8 cellular contexts compared by ENCODE assay signal in the genomic region with DNA sequence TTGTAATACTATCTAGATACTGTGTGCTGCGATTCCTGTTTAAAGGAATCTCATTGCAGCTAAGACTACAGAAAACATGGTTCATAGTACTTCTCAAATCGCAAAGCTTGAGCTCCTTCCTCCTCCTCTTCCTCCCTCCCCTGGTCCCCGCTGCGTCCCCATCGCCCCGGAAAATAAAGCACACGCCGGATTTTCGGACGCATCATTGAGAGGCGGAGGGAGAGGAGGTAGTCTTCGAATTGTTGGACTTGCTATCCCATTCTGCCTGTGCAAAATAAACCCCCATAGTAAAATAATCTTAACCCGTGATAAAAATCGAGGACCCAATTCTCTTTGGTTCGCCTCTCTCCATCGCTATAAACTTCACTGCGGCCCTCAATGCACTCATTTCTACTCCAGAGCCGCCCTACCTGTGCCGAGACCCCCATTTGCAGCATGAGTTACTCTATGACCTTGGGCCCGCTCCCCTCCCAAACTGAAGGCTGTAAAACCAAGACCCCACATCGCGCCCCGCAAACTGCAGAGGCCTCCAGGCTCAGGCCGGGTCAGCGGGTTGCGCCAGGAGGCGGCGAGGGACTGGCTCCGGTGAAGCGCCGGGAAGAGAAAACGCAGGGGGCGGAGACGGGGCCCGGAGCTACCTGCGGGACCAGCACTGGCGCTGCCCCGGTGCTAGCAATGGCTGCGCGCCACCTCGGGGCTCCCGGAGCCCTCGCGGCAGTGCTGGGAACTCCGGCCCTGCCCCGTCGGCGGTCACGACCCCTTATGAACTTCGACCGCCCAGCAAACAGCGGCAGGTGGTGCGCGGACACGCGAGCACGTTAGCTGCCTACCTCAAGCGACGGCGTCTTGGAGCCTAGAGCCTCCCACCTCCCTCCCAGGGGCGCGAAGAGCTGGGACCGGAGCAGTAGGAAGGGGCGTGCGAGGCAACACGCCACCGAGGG. TPM values are rescaled to one million over a fixed set of nuclear protein-coding genes. Genes with fewer than 3 reads are reported as not detected.
DNase-seq lines count a peak whose midpoint lies in the region; ATAC-seq, FAIRE-seq and TF ChIP-seq lines count a peak whose summit lies in the region.

No MANE protein-coding gene starts in this region.

- peak overlapping the region; percentile 98 for H3K27ac ChIP-seq in VCaP
- peak overlapping the region; percentile 59 for H3K27ac ChIP-seq in endothelial cell of umbilical vein (ENCODE audit: insufficient read depth, low read depth, low read length)
- peak overlapping the region; percentile 94 to 98 for H3K27ac ChIP-seq in tibial artery

- peak; percentile 35 for ATAC-seq in GM21786 (IDR thresholded peaks at IDR 0.05; ENCODE audit: unreplicated experiment)

- TSS peak; percentile 20 for BruUV-seq in endothelial cell of umbilical vein (replicated peaks; lab: Mats Ljungman, UMichigan)

- H3K27me3 ChIP-seq in endothelial cell of umbilical vein (ENCODE audit: control insufficient read depth in 2 of 2, insufficient read depth in 2 of 2, low read length in 2 of 2) (no peaks in the 10 kb centered on the region), tibial artery (no peaks in the 10 kb centered on the region)

- no peak for FAIRE-seq in endothelial cell of umbilical vein (lab: Jason Lieb, UNC)

- POLR2A ChIA-PET in endothelial cell of umbilical vein (lab: Charles Lee), result interaction anchor here (0.6 to 1.2 kb wide), 2 partner anchors 13 to 109 kb away, joined by 8 to 11 read pairs; a partner anchor contains a TSS

- intact Hi-C loops in endothelial cell of umbilical vein (cut with micrococcal nuclease), result loop anchor here (1.0 to 5.0 kb wide), 5 partner anchors 12 to 489 kb away; a partner anchor contains a TSS
- intact Hi-C loops in tibial artery (cut with DNase I; ENCODE audit: low total_unique reads), result loop anchor here (5.0 to 10.0 kb wide), 3 partner anchors 105 to 235 kb away; a partner anchor contains a TSS

- peak; percentile 29 for DNase-seq in activated CD8-positive, alpha-beta memory T cell treated with anti-CD3 and anti-CD28 coated beads, Interleukin-2, amount 50 U/mL, for 1 hour (ENCODE audit: extremely low read depth)
- DNase-seq in activated CD8-positive, alpha-beta memory T cell treated with anti-CD3 and anti-CD28 coated beads, Interleukin-2, amount 50 U/mL, for 4 hours, result no peak
- DNase-seq in Jurkat, Clone E6-1 (ENCODE audit: low read depth, low spot score), result no peak
- DNase-seq in endothelial cell of umbilical vein (ENCODE audit: low read depth, low spot score) (peak; percentile 30), mesothelial cell of epicardium (ENCODE audit: low spot score in 2 of 2, unreplicated experiment in 2 of 2) (peak; percentile 35 to 71), tibial artery (peak; percentile 43 to 75)

- H3K36me3 ChIP-seq in endothelial cell of umbilical vein (ENCODE audit: control insufficient read depth in 2 of 2, extremely low read depth in 1 of 2, insufficient read depth in 2 of 2, low read length in 2 of 2) (no peaks in the 10 kb centered on the region), tibial artery (no peaks in the 10 kb centered on the region)

- peaks cover 11% of the 10 kb centered on the region for H3K4me1 Mint-ChIP-seq in mesothelial cell of epicardium

- CTCF ChIA-PET in endothelial cell of umbilical vein (lab: Charles Lee), result interaction anchor here (1.0 to 2.9 kb wide), 35 partner anchors 9 to 412 kb away, joined by 3 to 63 read pairs (median 5); a partner anchor contains a TSS

- no peaks in the 10 kb centered on the region for H3K9me3 Mint-ChIP-seq in mesothelial cell of epicardium

- dilution Hi-C loops in endothelial cell of umbilical vein (cut with MboI; ENCODE audit: extremely low pct_ligation_motif_present, low sequenced_read_pairs), result no loop called here

- H3K9me1 ChIP-seq in endothelial cell of umbilical vein (replicated peaks; ENCODE audit: control insufficient read depth, extremely low read depth, insufficient read depth, low read length), result no peaks in the 10 kb centered on the region

- TF ChIP-seq CTCF in VCaP (conservative IDR thresholded peaks at IDR 0.05), result no peak
- peak in 1 of 2 donors; percentile 27 for TF ChIP-seq CTCF in endothelial cell of umbilical vein (IDR thresholded peaks at IDR 0.05; ENCODE audit: extremely low read depth in 1 of 2, insufficient read depth in 1 of 2, low read depth in 1 of 2, low read length in 2 of 2)
- TF ChIP-seq CTCF in mesothelial cell of epicardium (IDR thresholded peaks at IDR 0.05; ENCODE audit: unreplicated experiment), result no peak
- peak; percentile 9 to 34 for TF ChIP-seq CTCF in tibial artery (IDR thresholded peaks at IDR 0.05)

- H3K4me1 ChIP-seq in endothelial cell of umbilical vein (ENCODE audit: control insufficient read depth, extremely low read depth, insufficient read depth, low read length) (no peaks in the 10 kb centered on the region), tibial artery (peaks cover 0 to 31% (median 13%) of the 10 kb centered on the region in 4 donors)

- peak overlapping the region; percentile 93 for H3K4me3 ChIP-seq in Jurkat, Clone E6-1 (ENCODE audit: low read length)
- H3K4me3 ChIP-seq in endothelial cell of umbilical vein (replicated peaks in 1 of 3; ENCODE audit: insufficient read depth in 1 of 3, low read depth in 1 of 3, low read length in 3 of 3), result peak overlapping the region; percentile 47 to 89 (median 68)
- H3K4me3 ChIP-seq in tibial artery, result peak overlapping the region; percentile 76 to 86

- H4K20me1 ChIP-seq in endothelial cell of umbilical vein (replicated peaks; ENCODE audit: control insufficient read depth, extremely low read depth, insufficient read depth, low read length), result no peaks in the 10 kb centered on the region

- no peaks in the 10 kb centered on the region for H3K36me3 Mint-ChIP-seq in mesothelial cell of epicardium

- H3K27ac Mint-ChIP-seq in mesothelial cell of epicardium, result peak overlapping the region; percentile 99

- peak overlapping the region; percentile 60 for H2AFZ ChIP-seq in endothelial cell of umbilical vein (ENCODE audit: low read depth, low read length)

- no peaks in the 10 kb centered on the region for H3K9me3 ChIP-seq in endothelial cell of umbilical vein (replicated peaks; ENCODE audit: control insufficient read depth, insufficient read depth, low read length)
- no peaks in the 10 kb centered on the region for H3K9me3 ChIP-seq in tibial artery

- H3K27me3 Mint-ChIP-seq in mesothelial cell of epicardium (ENCODE audit: low read depth), result no peaks in the 10 kb centered on the region

- H3K4me2 ChIP-seq in endothelial cell of umbilical vein (ENCODE audit: insufficient read depth, low read length), result peak overlapping the region; percentile 49

- H3K4me3 Mint-ChIP-seq in mesothelial cell of epicardium, result peak overlapping the region; percentile 83

- H3K9ac ChIP-seq in endothelial cell of umbilical vein (replicated peaks; ENCODE audit: extremely low read depth, insufficient read depth, low read length), result peak overlapping the region; percentile 75

- no peak for TF ChIP-seq POLR2A in endothelial cell of umbilical vein (IDR thresholded peaks at IDR 0.05; ENCODE audit: low read depth, low read length)

- H3K79me2 ChIP-seq in endothelial cell of umbilical vein (ENCODE audit: control insufficient read depth, insufficient read depth, low read length), result peaks cover 40% of the 10 kb centered on the region

TF ChIP-seq in endothelial cell of umbilical vein, 7 proteins besides CTCF, POLR2A, EP300 and RAD21:
- TF ChIP-seq GATA2 (IDR thresholded peaks at IDR 0.05; ENCODE audit: insufficient read depth, insufficient read length, low read depth, low read length), result no peak
- no peak for TF ChIP-seq FOS (IDR thresholded peaks at IDR 0.05; ENCODE audit: borderline replicate concordance, insufficient read depth, low read length)
- no peak for TF ChIP-seq MYC (IDR thresholded peaks at IDR 0.05; ENCODE audit: low read depth, low read length)
- TF ChIP-seq JUN (IDR thresholded peaks at IDR 0.05; ENCODE audit: borderline replicate concordance, insufficient read depth, insufficient read length, low read depth), result no peak
- no peak for TF ChIP-seq POLR2AphosphoS5 (IDR thresholded peaks at IDR 0.05; ENCODE audit: insufficient read depth, low read depth, low read length)

RNA-seq across cellular contexts. Expression of a gene that starts 0.6 kb away (rescaled TPM):
- polyA plus RNA-seq in Jurkat, Clone E6-1 (2012; ENCODE audit: insufficient read depth, insufficient read length), result 13.7 TPM
- 9.1 and 12.0 TPM in 2 replicates for total RNA-seq in endothelial cell of umbilical vein
- polyA plus RNA-seq in endothelial cell of umbilical vein, result 1.3 and 2.1 TPM in 2 replicates
- 2.7 and 3.2 TPM in 2 replicates for polyA plus RNA-seq in endothelial cell of umbilical vein (2011; cell fraction: cytosol; rRNA removed)
- 5.1 and 7.2 TPM in 2 replicates for polyA plus RNA-seq in endothelial cell of umbilical vein (2011; cell fraction: nucleus; rRNA removed)
- polyA plus RNA-seq in endothelial cell of umbilical vein (2012), result 5.1 and 7.5 TPM in 2 replicates
- polyA minus RNA-seq in endothelial cell of umbilical vein, result 2.5 and 3.1 TPM in 2 replicates
- 7.6 TPM for polyA minus RNA-seq in endothelial cell of umbilical vein (2011; cell fraction: cytosol; rRNA and poly(A)+ RNA removed)
- 9.9 and 10.8 TPM in 2 replicates for polyA minus RNA-seq in endothelial cell of umbilical vein (2011; cell fraction: nucleus; rRNA and poly(A)+ RNA removed)
- total RNA-seq in mesothelial cell of epicardium, result 16.3 to 18.3 TPM (median 18.1 TPM) in 3 replicates

RNA-seq across cellular contexts. Expression of a gene that starts 12.3 kb away (rescaled TPM):
- polyA plus RNA-seq in Jurkat, Clone E6-1 (2012; ENCODE audit: insufficient read depth, insufficient read length), result 498 TPM
- total RNA-seq in endothelial cell of umbilical vein (91.6 and 97.3 TPM in 2 replicates), mesothelial cell of epicardium (64.1 to 71.0 TPM (median 64.9 TPM) in 3 replicates)
- 9.1 and 16.6 TPM in 2 replicates for polyA plus RNA-seq in endothelial cell of umbilical vein
- 25.7 and 35.3 TPM in 2 replicates for polyA plus RNA-seq in endothelial cell of umbilical vein (2011; cell fraction: cytosol; rRNA removed)
- 6.1 and 10.4 TPM in 2 replicates for polyA plus RNA-seq in endothelial cell of umbilical vein (2011; cell fraction: nucleus; rRNA removed)
- 66.6 and 69.9 TPM in 2 replicates for polyA plus RNA-seq in endothelial cell of umbilical vein (2012)
- 6.9 and 8.5 TPM in 2 replicates for polyA minus RNA-seq in endothelial cell of umbilical vein
- 47.7 TPM for polyA minus RNA-seq in endothelial cell of umbilical vein (2011; cell fraction: cytosol; rRNA and poly(A)+ RNA removed)
- polyA minus RNA-seq in endothelial cell of umbilical vein (2011; cell fraction: nucleus; rRNA and poly(A)+ RNA removed), result 5.0 and 5.3 TPM in 2 replicates

Comparison
In these comparisons a context has a peak if more than half of its experiments do, and no peak if none do; other contexts are left out.
1. DNase-seq: peak in activated CD8-positive, alpha-beta memory T cell treated with anti-CD3 and anti-CD28 coated beads, Interleukin-2, amount 50 U/mL, for 1 hour (single experiment), endothelial cell of umbilical vein (single experiment), mesothelial cell of epicardium (2 of 2) and tibial artery (2 of 2); none in activated CD8-positive, alpha-beta memory T cell treated with anti-CD3 and anti-CD28 coated beads, Interleukin-2, amount 50 U/mL, for 4 hours (single experiment) and Jurkat, Clone E6-1 (single experiment).
2. CTCF ChIP-seq: peak in tibial artery (2 of 2); none in VCaP (single experiment) and mesothelial cell of epicardium (single experiment).
3. Peak in every context shown above with its lines, with median percentiles within 50 percentile points of each other: H3K4me3 ChIP-seq and H3K27ac ChIP-seq.